12 cellular contexts compared by ENCODE assay signal in the genomic region with DNA sequence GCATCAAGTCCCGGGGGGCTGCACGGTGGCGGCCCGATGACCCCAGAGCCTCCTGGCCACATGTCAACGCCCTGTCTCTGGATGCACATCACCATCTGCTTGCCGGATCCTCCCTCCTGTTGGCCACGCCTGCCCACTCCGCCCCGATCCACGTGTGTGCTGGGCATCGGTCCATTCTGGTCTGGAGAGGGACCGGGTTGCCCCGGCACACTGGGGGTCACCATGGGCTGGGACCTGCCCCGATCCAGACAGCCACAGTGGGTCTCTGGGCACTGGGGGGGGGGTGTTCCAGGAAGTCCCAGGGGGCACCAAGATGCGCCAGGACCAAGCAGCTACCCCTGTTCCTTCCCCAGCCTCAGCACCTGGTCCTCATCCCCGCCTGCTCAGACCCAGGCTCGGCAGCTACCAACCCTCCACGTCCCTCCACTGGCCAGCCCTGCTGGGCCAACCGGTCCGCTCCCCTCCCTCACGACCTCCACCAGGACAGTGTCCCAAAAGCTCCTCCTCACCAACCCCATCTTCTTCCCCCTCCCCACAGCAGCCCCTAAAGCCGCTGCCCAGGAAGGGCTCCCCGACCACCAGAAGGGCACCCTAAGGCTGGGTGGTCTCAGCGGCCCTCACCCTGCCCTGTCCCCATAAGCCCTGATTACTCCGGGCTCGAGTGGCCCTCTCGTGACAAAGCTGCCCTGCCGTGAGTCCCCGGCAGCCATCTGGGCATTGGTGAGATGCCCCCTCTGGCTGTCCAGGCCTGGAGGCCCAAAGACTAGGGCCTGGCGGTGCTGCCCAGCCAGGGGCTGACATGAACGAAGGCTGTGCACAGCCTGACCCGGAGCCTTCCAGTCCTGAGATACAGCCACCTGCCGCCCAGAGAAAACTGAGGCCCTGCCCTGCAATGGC. TPM values are rescaled to one million over a fixed set of nuclear protein-coding genes. Genes with fewer than 3 reads are reported as not detected.
DNase-seq lines count a peak whose midpoint lies in the region; ATAC-seq and TF ChIP-seq lines count a peak whose summit lies in the region.
"Had no signal": no experiment of that assay in that cellular context is flagged by ENCODE, and none has a peak within 500 bp of the region (broad histone marks: within the 10 kb centered on the region; RNA-seq: fewer than 3 reads in every experiment).

No MANE protein-coding gene starts in this region.

- in situ Hi-C loops in GM13977 (cut with MboI; ENCODE audit: low pct_unique_long_range_greater_than_20kb, low sequenced_read_pairs, unreplicated experiment): no loop called here

- H3K4me1 Mint-ChIP-seq in stimulated activated naive CD8-positive, alpha-beta T cell treated with anti-CD3 and anti-CD28 coated beads, Interleukin-15, Interleukin-2, amounts not matched to agents 100 ng/mL and 50 ng/mL, for 24 hours (ENCODE audit: low read depth): peaks cover 48% of the 10 kb centered on the region
- peaks cover 45% of the 10 kb centered on the region for H3K4me1 Mint-ChIP-seq in brain

- no peak for DNase-seq in stimulated activated naive CD8-positive, alpha-beta T cell treated with anti-CD3 and anti-CD28 coated beads, Interleukin-15, Interleukin-2, amounts not matched to agents 100 U/mL and 50 U/mL, for 24 hours
- DNase-seq in mesenteric fat pad (ENCODE audit: low spot score) (peak; percentile 87), GM13977 (ENCODE audit: low spot score) (no peak), NCI-H526 treated with DMSO at 0.1 percent for 48 hours (lab: John Stamatoyannopoulos, UW) (no peak), iPS-NIHi11 (ENCODE audit: low spot score) (no peak)
- DNase-seq: activated CD4-positive, alpha-beta T cell treated with anti-CD3 and anti-CD28 coated beads for 36 hours; foreskin melanocyte; NCI-H1436; PC-9 had no signal

- no peak for ATAC-seq in stimulated activated naive CD8-positive, alpha-beta T cell treated with anti-CD3 and anti-CD28 coated beads, Interleukin-15, Interleukin-2, amounts not matched to agents 100 U/mL and 50 U/mL, for 24 hours
- no peak for ATAC-seq in HG03565 (IDR thresholded peaks at IDR 0.05; ENCODE audit: unreplicated experiment)
- ATAC-seq: activated CD4-positive, alpha-beta T cell treated with anti-CD3 and anti-CD28 coated beads for 36 hours had no signal

- no peaks in the 10 kb centered on the region for H3K27me3 Mint-ChIP-seq in stimulated activated naive CD8-positive, alpha-beta T cell treated with anti-CD3 and anti-CD28 coated beads, Interleukin-15, Interleukin-2, amounts not matched to agents 100 ng/mL and 50 ng/mL, for 24 hours
- H3K27me3 Mint-ChIP-seq in brain: peaks cover 4% of the 10 kb centered on the region
- H3K27me3 Mint-ChIP-seq: activated CD4-positive, alpha-beta T cell treated with anti-CD3 and anti-CD28 coated beads for 36 hours had no signal

- TF ChIP-seq CTCF in brain (conservative IDR thresholded peaks at IDR 0.05) (no peak), GM13977 (IDR thresholded peaks at IDR 0.05; ENCODE audit: extremely low read depth, insufficient read depth, missing control alignments) (no peak)

- peak overlapping the region; percentile 78 for H3K27ac Mint-ChIP-seq in stimulated activated naive CD8-positive, alpha-beta T cell treated with anti-CD3 and anti-CD28 coated beads, Interleukin-15, Interleukin-2, amounts not matched to agents 100 ng/mL and 50 ng/mL, for 24 hours
- H3K27ac Mint-ChIP-seq in brain: peak overlapping the region in 3 of 5 experiments; percentile 27 to 81 (median 44)

- H3K4me3 Mint-ChIP-seq in stimulated activated naive CD8-positive, alpha-beta T cell treated with anti-CD3 and anti-CD28 coated beads, Interleukin-15, Interleukin-2, amounts not matched to agents 100 ng/mL and 50 ng/mL, for 24 hours: no peak overlapping the region
- H3K4me3 Mint-ChIP-seq in brain: peak overlapping the region; percentile 34 to 72 (median 60)

- no peaks in the 10 kb centered on the region for H3K9me3 Mint-ChIP-seq in stimulated activated naive CD8-positive, alpha-beta T cell treated with anti-CD3 and anti-CD28 coated beads, Interleukin-15, Interleukin-2, amounts not matched to agents 100 ng/mL and 50 ng/mL, for 24 hours
- no peaks in the 10 kb centered on the region for H3K9me3 Mint-ChIP-seq in brain

- peaks cover 10% of the 10 kb centered on the region for H3K36me3 Mint-ChIP-seq in stimulated activated naive CD8-positive, alpha-beta T cell treated with anti-CD3 and anti-CD28 coated beads, Interleukin-15, Interleukin-2, amounts not matched to agents 100 ng/mL and 50 ng/mL, for 24 hours (ENCODE audit: low read depth)
- peaks cover 22% of the 10 kb centered on the region for H3K36me3 Mint-ChIP-seq in brain

RNA-seq across cellular contexts. Expression of gene CTBP1, which starts 4.6 kb away (rescaled TPM):
- polyA plus RNA-seq in brain (ENCODE audit: insufficient read depth, low read depth, low replicate concordance): 208 TPM
- 147 TPM for total RNA-seq in mesenteric fat pad

RNA-seq across cellular contexts. Expression of gene MAEA, which starts 45.4 kb away (rescaled TPM):
- 70.7 TPM for polyA plus RNA-seq in brain (ENCODE audit: insufficient read depth, low read depth, low replicate concordance)
- 46.8 TPM for total RNA-seq in mesenteric fat pad
